ENCODE assay signal across 29 cellular contexts in genomic region chr11:66262696-66263095, GRCh38. TPM values are rescaled to one million over a fixed set of nuclear protein-coding genes. Genes with fewer than 3 reads are reported as not detected.
"Had no signal": no experiment of that assay in that cellular context is flagged by ENCODE, and none has a peak within 500 bp of the region (broad histone marks: within the 10 kb centered on the region; RNA-seq: fewer than 3 reads in every experiment).

No MANE protein-coding gene starts in this region.

- H3K27me3 ChIP-seq: ascending aorta, cardiac muscle cell, colonic mucosa, gastrocnemius medialis, ovary, tibial artery had no signal

- H3K4me3 ChIP-seq: ascending aorta, cardiac muscle cell, colonic mucosa, gastrocnemius medialis, ovary, skin epidermis, stomach, tibial artery had no signal

- ATAC-seq: gastrocnemius medialis; left colon; sciatic nerve; stimulated activated naive B cell treated with anti-CD40 and anti-IgM and Interleukin-4, amounts not matched to agents 10 μg/mL and 1 μg/mL and 100 μg/mL, for 72 hours had no signal

- H3K27ac ChIP-seq: ascending aorta, cardiac muscle cell, colonic mucosa, gastrocnemius medialis, ovary, skin epidermis, stomach, tibial artery had no signal

- H3K36me3 ChIP-seq: cardiac muscle cell, colonic mucosa, ovary had no signal

- FAIRE-seq: kidney had no signal

- H3K9me3 ChIP-seq: ascending aorta, colonic mucosa, gastrocnemius medialis, ovary, stomach, tibial artery had no signal

- DNase-seq: activated B cell treated with CpG ODN at 0.5 μM for 24 hours; activated CD4-positive, alpha-beta T cell treated with anti-CD3 and anti-CD28 coated beads, Interleukin-2, amount 50 U/mL, for 1 hour; activated gamma-delta T cell; activated naive CD4-positive, alpha-beta T cell treated with anti-CD3 and anti-CD28 coated beads, Interleukin-2, amount 10 ng/mL, durations not matched to agents 7 days and 5 days; activated naive CD8-positive, alpha-beta T cell treated with anti-CD3 and anti-CD28 coated beads, Interleukin-2, amount 10 ng/mL, durations not matched to agents 7 days and 5 days; cerebellar nuclear complex; colonic mucosa; effector memory CD4-positive, alpha-beta T cell; gastrocnemius medialis; glutamatergic neuron; kidney; left colon; mammary epithelial cell; naive B cell; nephron progenitor cell; ovary; stimulated activated CD4-positive, alpha-beta T cell treated with anti-CD3 and anti-CD28 coated beads, Interleukin-4, amount 100 ng/mL, for 24 hours; stimulated activated naive B cell treated with anti-CD40 and anti-IgM and Interleukin-4, amounts not matched to agents 10 μg/mL and 1 μg/mL and 100 μg/mL, for 72 hours; stomach; T-helper 1 cell; tibial artery had no signal

RNA-seq across cellular contexts. Expression of gene CNIH2, which starts 15.3 kb away (rescaled TPM):
- total RNA-seq: ascending aorta, dermis microvascular lymphatic vessel endothelial cell, gastrocnemius medialis, liver, stomach had no signal

RNA-seq across cellular contexts. Expression of gene TMEM151A, which starts 29.0 kb away (rescaled TPM):
- total RNA-seq: activated B cell treated with CpG ODN at 0.5 μM for 24 hours; activated naive CD8-positive, alpha-beta T cell treated with anti-CD3 and anti-CD28 coated beads, Interleukin-2, amount 10 ng/mL, durations not matched to agents 7 days and 5 days; activated T-helper 1 cell treated with anti-CD3 and anti-CD28 coated beads, Interleukin-12 subunit alpha, Interleukin-12 subunit beta, Interleukin-2, Interleukin-4 antibody, amounts not matched to agents 30 ng/mL and 10 ng/mL and 1 ng/mL, durations not matched to agents 14 hours and 24 hours and 36 hours; dermis microvascular lymphatic vessel endothelial cell; gastrocnemius medialis; ureter had no signal
